Comparison of ENCODE assay signal across 11 cellular contexts in genomic region chr15:74318376-74319137, GRCh38. TPM values are rescaled to one million over a fixed set of nuclear protein-coding genes. Genes with fewer than 3 reads are reported as not detected.
DNase-seq lines count a peak whose midpoint lies in the region; ATAC-seq and TF ChIP-seq lines count a peak whose summit lies in the region.
"Had no signal": no experiment of that assay in that cellular context is flagged by ENCODE, and none has a peak within 500 bp of the region (broad histone marks: within the 10 kb centered on the region; RNA-seq: fewer than 3 reads in every experiment).

No MANE protein-coding gene starts in this region.

- H2AFZ ChIP-seq in GM23338: no peak overlapping the region

- peaks cover 37% of the 10 kb centered on the region for H3K4me1 ChIP-seq in GM23338 (ENCODE audit: insufficient read depth)

- ATAC-seq in GM23338 (no peak), HG02588 (IDR thresholded peaks at IDR 0.05; ENCODE audit: unreplicated experiment) (no peak)
- ATAC-seq: activated CD8-positive, alpha-beta memory T cell treated with anti-CD3 and anti-CD28 coated beads, Interleukin-2, amount 10 ng/mL, durations not matched to agents 7 days and 5 days; left lobe of liver had no signal

- H3K36me3 Mint-ChIP-seq in GM23338 (ENCODE audit: low read depth) (no peaks in the 10 kb centered on the region; the same call in 2 of the 3 replicates), chondrocyte (ENCODE audit: low read depth) (no peaks in the 10 kb centered on the region), immature natural killer cell (no peaks in the 10 kb centered on the region)
- H3K36me3 Mint-ChIP-seq: activated CD8-positive, alpha-beta memory T cell treated with anti-CD3 and anti-CD28 coated beads, Interleukin-2, amount 10 ng/mL, durations not matched to agents 7 days and 5 days had no signal

- TF ChIP-seq CTCF in GM23338 (conservative IDR thresholded peaks at IDR 0.05; ENCODE audit: low read depth in 2 of 2) (no peak), chondrocyte (IDR thresholded peaks at IDR 0.05) (no peak)

- H3K4me1 Mint-ChIP-seq in GM23338 (peaks cover 43% of the 10 kb centered on the region), chondrocyte (ENCODE audit: low read depth) (peaks cover 67% of the 10 kb centered on the region), immature natural killer cell (peaks cover 23 to 28% of the 10 kb centered on the region in 2 donors)

- H3F3A ChIP-seq in GM23338 (replicated peaks; ENCODE audit: low read depth): no peaks in the 10 kb centered on the region

- no peaks in the 10 kb centered on the region for H4K20me1 ChIP-seq in GM23338 (replicated peaks; ENCODE audit: insufficient read depth)

- no peak overlapping the region for H3K4me2 ChIP-seq in GM23338

- H3K27ac ChIP-seq in GM23338 (ENCODE audit: low read depth): no peak overlapping the region

- H3K27ac Mint-ChIP-seq in GM23338 (no peak overlapping the region), chondrocyte (ENCODE audit: unreplicated experiment) (peak overlapping the region; percentile 98), immature natural killer cell (no peak overlapping the region)

- no peak overlapping the region for H3K4me3 Mint-ChIP-seq in GM23338
- peak overlapping the region; percentile 16 for H3K4me3 Mint-ChIP-seq in chondrocyte (ENCODE audit: unreplicated experiment)
- H3K4me3 Mint-ChIP-seq in immature natural killer cell: no peak overlapping the region
- H3K4me3 Mint-ChIP-seq: activated CD8-positive, alpha-beta memory T cell treated with anti-CD3 and anti-CD28 coated beads, Interleukin-2, amount 10 ng/mL, durations not matched to agents 7 days and 5 days had no signal

- no peak overlapping the region for H3K4me3 ChIP-seq in GM23338
- H3K4me3 ChIP-seq: dorsolateral prefrontal cortex had no signal

- H3K27me3 ChIP-seq in GM23338 (ENCODE audit: insufficient read depth): no peaks in the 10 kb centered on the region

- H3K79me2 ChIP-seq in GM23338 (replicated peaks; ENCODE audit: insufficient read depth): no peaks in the 10 kb centered on the region

- H3K9me2 ChIP-seq in GM23338 (ENCODE audit: insufficient read depth): no peaks in the 10 kb centered on the region

- H3K27me3 Mint-ChIP-seq in GM23338 (ENCODE audit: insufficient read depth, low read depth, poor library complexity) (peaks cover 16% of the 10 kb centered on the region), chondrocyte (ENCODE audit: low read depth) (no peaks in the 10 kb centered on the region), immature natural killer cell (ENCODE audit: low read depth in 3 of 3) (peaks cover 0 to 6% (median 2%) of the 10 kb centered on the region in 3 donors)
- H3K27me3 Mint-ChIP-seq: activated CD8-positive, alpha-beta memory T cell treated with anti-CD3 and anti-CD28 coated beads, Interleukin-2, amount 10 ng/mL, durations not matched to agents 7 days and 5 days had no signal

- H3K9me3 Mint-ChIP-seq in GM23338 (no peaks in the 10 kb centered on the region; the same call in 2 of the 3 replicates), chondrocyte (ENCODE audit: low read depth) (no peaks in the 10 kb centered on the region), immature natural killer cell (no peaks in the 10 kb centered on the region)

- H3K36me3 ChIP-seq in GM23338 (ENCODE audit: insufficient read depth): no peaks in the 10 kb centered on the region

- DNase-seq in GM23338 (ENCODE audit: low spot score) (peak; percentile 39), NCI-H2107 (lab: John Stamatoyannopoulos, UW) (peak; percentile 18), chondrocyte (ENCODE audit: low spot score) (no peak), retina (peak; percentile 65), immature natural killer cell (no peak), AML-193 (lab: John Stamatoyannopoulos, UW) (no peak)
- no peak for DNase-seq in activated effector memory CD4-positive, alpha-beta T cell treated with anti-CD3 and anti-CD28 coated beads, Interleukin-2, amount 50 U/mL, for 16 hours
- DNase-seq: activated CD8-positive, alpha-beta memory T cell treated with anti-CD3 and anti-CD28 coated beads, Interleukin-2, amount 10 ng/mL, durations not matched to agents 7 days and 5 days; dorsolateral prefrontal cortex had no signal

TF ChIP-seq in GM23338, 12 proteins besides CTCF, POLR2A, EP300 and RAD21:
- TF ChIP-seq EZH2 (IDR thresholded peaks at IDR 0.05; ENCODE audit: low read depth, unreplicated experiment) (no peak), ZNF114 (CRISPR knock-in tag; IDR thresholded peaks at IDR 0.05) (no peak), ZNF331 (CRISPR knock-in tag; IDR thresholded peaks at IDR 0.05; ENCODE audit: low read depth) (no peak), EZH2phosphoT487 (IDR thresholded peaks at IDR 0.05; ENCODE audit: unreplicated experiment) (no peak), JUNB (IDR thresholded peaks at IDR 0.05; ENCODE audit: unreplicated experiment) (no peak)
- TF ChIP-seq, protein P1, sequence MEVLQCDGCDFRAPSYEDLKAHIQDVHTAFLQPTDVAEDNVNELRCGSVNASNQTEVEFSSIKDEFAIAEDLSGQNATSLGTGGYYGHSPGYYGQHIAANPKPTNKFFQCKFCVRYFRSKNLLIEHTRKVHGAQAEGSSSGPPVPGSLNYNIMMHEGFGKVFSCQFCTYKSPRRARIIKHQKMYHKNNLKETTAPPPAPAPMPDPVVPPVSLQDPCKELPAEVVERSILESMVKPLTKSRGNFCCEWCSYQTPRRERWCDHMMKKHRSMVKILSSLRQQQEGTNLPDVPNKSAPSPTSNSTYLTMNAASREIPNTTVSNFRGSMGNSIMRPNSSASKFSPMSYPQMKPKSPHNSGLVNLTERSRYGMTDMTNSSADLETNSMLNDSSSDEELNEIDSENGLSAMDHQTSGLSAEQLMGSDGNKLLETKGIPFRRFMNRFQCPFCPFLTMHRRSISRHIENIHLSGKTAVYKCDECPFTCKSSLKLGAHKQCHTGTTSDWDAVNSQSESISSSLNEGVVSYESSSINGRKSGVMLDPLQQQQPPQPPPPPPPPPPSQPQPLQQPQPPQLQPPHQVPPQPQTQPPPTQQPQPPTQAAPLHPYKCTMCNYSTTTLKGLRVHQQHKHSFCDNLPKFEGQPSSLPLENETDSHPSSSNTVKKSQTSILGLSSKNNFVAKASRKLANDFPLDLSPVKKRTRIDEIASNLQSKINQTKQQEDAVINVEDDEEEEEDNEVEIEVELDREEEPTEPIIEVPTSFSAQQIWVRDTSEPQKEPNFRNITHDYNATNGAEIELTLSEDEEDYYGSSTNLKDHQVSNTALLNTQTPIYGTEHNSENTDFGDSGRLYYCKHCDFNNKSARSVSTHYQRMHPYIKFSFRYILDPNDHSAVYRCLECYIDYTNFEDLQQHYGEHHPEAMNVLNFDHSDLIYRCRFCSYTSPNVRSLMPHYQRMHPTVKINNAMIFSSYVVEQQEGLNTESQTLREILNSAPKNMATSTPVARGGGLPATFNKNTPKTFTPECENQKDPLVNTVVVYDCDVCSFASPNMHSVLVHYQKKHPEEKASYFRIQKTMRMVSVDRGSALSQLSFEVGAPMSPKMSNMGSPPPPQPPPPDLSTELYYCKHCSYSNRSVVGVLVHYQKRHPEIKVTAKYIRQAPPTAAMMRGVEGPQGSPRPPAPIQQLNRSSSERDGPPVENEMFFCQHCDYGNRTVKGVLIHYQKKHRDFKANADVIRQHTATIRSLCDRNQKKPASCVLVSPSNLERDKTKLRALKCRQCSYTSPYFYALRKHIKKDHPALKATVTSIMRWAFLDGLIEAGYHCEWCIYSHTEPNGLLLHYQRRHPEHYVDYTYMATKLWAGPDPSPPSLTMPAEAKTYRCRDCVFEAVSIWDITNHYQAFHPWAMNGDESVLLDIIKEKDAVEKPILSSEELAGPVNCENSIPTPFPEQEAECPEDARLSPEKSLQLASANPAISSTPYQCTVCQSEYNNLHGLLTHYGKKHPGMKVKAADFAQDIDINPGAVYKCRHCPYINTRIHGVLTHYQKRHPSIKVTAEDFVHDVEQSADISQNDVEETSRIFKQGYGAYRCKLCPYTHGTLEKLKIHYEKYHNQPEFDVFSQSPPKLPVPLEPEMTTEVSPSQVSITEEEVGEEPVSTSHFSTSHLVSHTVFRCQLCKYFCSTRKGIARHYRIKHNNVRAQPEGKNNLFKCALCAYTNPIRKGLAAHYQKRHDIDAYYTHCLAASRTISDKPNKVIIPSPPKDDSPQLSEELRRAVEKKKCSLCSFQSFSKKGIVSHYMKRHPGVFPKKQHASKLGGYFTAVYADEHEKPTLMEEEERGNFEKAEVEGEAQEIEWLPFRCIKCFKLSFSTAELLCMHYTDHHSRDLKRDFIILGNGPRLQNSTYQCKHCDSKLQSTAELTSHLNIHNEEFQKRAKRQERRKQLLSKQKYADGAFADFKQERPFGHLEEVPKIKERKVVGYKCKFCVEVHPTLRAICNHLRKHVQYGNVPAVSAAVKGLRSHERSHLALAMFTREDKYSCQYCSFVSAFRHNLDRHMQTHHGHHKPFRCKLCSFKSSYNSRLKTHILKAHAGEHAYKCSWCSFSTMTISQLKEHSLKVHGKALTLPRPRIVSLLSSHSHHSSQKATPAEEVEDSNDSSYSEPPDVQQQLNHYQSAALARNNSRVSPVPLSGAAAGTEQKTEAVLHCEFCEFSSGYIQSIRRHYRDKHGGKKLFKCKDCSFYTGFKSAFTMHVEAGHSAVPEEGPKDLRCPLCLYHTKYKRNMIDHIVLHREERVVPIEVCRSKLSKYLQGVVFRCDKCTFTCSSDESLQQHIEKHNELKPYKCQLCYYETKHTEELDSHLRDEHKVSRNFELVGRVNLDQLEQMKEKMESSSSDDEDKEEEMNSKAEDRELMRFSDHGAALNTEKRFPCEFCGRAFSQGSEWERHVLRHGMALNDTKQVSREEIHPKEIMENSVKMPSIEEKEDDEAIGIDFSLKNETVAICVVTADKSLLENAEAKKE (CRISPR knock-in tag; IDR thresholded peaks at IDR 0.05): no peak
- TF ChIP-seq, protein P2, sequence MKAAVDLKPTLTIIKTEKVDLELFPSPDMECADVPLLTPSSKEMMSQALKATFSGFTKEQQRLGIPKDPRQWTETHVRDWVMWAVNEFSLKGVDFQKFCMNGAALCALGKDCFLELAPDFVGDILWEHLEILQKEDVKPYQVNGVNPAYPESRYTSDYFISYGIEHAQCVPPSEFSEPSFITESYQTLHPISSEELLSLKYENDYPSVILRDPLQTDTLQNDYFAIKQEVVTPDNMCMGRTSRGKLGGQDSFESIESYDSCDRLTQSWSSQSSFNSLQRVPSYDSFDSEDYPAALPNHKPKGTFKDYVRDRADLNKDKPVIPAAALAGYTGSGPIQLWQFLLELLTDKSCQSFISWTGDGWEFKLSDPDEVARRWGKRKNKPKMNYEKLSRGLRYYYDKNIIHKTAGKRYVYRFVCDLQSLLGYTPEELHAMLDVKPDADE (IDR thresholded peaks at IDR 0.05): no peak

RNA-seq across cellular contexts. Expression of gene CYP11A1, which starts 48.9 kb away (rescaled TPM):
- total RNA-seq in GM23338 (2014; rRNA removed; shearing (Covaris generic)): 1.7 and 3.3 TPM in 2 replicates
- polyA plus RNA-seq in GM23338 (2016; fragmentation: Nextera tagmentation; extraction: Ambion mirVana) (1.2 and 1.9 TPM in 2 replicates), immature natural killer cell (not detected)
- 0.32 to 0.54 TPM in 2 of 3 replicates, not detected in the other for total RNA-seq in chondrocyte

Comparison
In these comparisons a context has a peak if more than half of its experiments do, and no peak if none do; other contexts are left out.
1. DNase-seq: peak in GM23338 (single experiment), NCI-H2107 (single experiment) and retina (single experiment); none in chondrocyte (single experiment), immature natural killer cell (0 of 3), activated effector memory CD4-positive, alpha-beta T cell treated with anti-CD3 and anti-CD28 coated beads, Interleukin-2, amount 50 U/mL, for 16 hours (single experiment) and AML-193 (0 of 2).